In the genomic region with DNA sequence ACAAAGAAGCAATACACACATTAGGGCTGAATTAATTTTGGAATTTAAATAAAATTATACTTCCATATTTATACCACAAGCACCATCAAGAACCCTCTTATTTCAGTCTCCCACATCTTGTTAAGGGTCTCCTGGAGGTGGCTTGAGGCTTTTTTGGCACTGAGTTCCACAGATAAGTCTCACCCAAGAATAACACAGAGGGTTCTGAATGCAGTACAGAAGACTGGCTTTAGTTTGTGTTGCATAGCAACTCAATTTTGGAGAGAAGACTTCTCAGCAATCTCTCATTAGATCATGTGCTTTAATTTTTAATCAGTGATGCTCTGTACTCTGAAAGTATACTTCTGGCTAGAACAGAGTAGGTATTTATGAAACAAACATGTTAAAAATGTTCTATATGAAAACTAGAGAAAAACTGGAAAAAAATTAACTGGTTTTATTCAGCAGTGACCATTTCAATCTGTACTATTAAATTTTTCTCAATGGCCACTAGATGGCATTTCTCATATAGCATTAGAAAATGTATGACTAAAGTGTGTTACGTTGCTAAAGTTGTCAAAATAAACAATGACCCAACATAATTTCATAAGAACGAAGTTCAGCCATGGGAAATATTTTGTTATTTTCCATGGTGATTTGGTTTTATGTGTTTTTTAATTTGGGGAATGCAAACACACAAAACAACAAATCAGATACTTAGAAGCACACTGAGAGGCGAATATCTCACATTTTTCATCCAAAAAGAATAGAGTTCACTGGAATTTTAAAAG, we compare ENCODE assay signal across 1 cellular context.
TF ChIP-seq lines count a peak whose summit lies in the region.

No MANE protein-coding gene starts in this region.

TF ChIP-seq in K562, 482 proteins besides CTCF, POLR2A, EP300 and RAD21 (continued from another document):
- TF ChIP-seq ARHGAP35 (IDR thresholded peaks at IDR 0.05; ENCODE audit: partially characterized antibody) (no peak), KDM1A (IDR thresholded peaks at IDR 0.05) (no peak), ZNF696 (CRISPR knock-in tag; conservative IDR thresholded peaks at IDR 0.05) (no peak), MAFG (tag; conservative IDR thresholded peaks at IDR 0.05) (peak; percentile 46), CBX8 (IDR thresholded peaks at IDR 0.05; ENCODE audit: borderline replicate concordance, extremely low read depth, low read depth, low read length, poor library complexity, severe bottlenecking) (no peak), ZBTB17 (CRISPR knock-in tag; IDR thresholded peaks at IDR 0.05) (no peak), ARID3A (IDR thresholded peaks at IDR 0.05; ENCODE audit: borderline replicate concordance, low read depth, low read length) (peak; percentile 77), ZNF23 (CRISPR knock-in tag; IDR thresholded peaks at IDR 0.05) (no peak), STAG1 (CRISPR knock-in tag; IDR thresholded peaks at IDR 0.05; ENCODE audit: borderline replicate concordance) (no peak), TFAM (CRISPR knock-in tag; conservative IDR thresholded peaks at IDR 0.05) (no peak), COPS2 (conservative IDR thresholded peaks at IDR 0.05) (no peak), ZBTB7A (IDR thresholded peaks at IDR 0.05; ENCODE audit: borderline replicate concordance, control insufficient read depth, low read depth, low read length) (no peak), ZFP30 (CRISPR knock-in tag; IDR thresholded peaks at IDR 0.05; ENCODE audit: borderline replicate concordance) (no peak), KDM2B (CRISPR knock-in tag; IDR thresholded peaks at IDR 0.05) (no peak), ZNF311 (CRISPR knock-in tag; IDR thresholded peaks at IDR 0.05) (no peak), ZZZ3 (IDR thresholded peaks at IDR 0.05) (no peak)
- TF ChIP-seq, protein P1, sequence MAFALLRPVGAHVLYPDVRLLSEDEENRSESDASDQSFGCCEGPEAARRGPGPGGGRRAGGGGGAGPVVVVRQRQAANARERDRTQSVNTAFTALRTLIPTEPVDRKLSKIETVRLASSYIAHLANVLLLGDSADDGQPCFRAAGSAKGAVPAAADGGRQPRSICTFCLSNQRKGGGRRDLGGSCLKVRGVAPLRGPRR (CRISPR knock-in tag; IDR thresholded peaks at IDR 0.05): no peak
